8 cellular contexts compared by ENCODE assay signal in genomic region chr11:35141034-35141433, GRCh38. TPM values are rescaled to one million over a fixed set of nuclear protein-coding genes. Genes with fewer than 3 reads are reported as not detected.
DNase-seq lines count a peak whose midpoint lies in the region; ATAC-seq, FAIRE-seq and TF ChIP-seq lines count a peak whose summit lies in the region.

No MANE protein-coding gene starts in this region.

- H3K4me3 ChIP-seq in AG10803 (ENCODE audit: low read length) (peak overlapping the region; percentile 100), MG63 (peak overlapping the region; percentile 97), bronchial epithelial cell (ENCODE audit: low read depth, low read length) (peak overlapping the region; percentile 96)

- TF ChIP-seq CTCF in AG10803 (conservative IDR thresholded peaks at IDR 0.05; ENCODE audit: low read length) (no peak), bronchial epithelial cell (IDR thresholded peaks at IDR 0.05; ENCODE audit: insufficient read depth, low read length, severe bottlenecking) (no peak)

- no peaks in the 10 kb centered on the region for H3K9me3 ChIP-seq in MG63

- no peak for FAIRE-seq in bronchial epithelial cell (lab: Jason Lieb, UNC)

- H3K27me3 ChIP-seq in MG63 (no peaks in the 10 kb centered on the region), bronchial epithelial cell (ENCODE audit: control insufficient read depth, insufficient read depth, low read length) (no peaks in the 10 kb centered on the region)

- H3K4me1 Mint-ChIP-seq in naive B cell = peaks cover 53 to 73% (median 69%) of the 10 kb centered on the region in 3 donors

- H3K36me3 ChIP-seq in MG63 (peaks cover 69% of the 10 kb centered on the region), bronchial epithelial cell (ENCODE audit: control insufficient read depth, insufficient read depth, low read length) (no peaks in the 10 kb centered on the region)

- H3K9me3 Mint-ChIP-seq in naive B cell = no peaks in the 10 kb centered on the region

- H3K27ac Mint-ChIP-seq in naive B cell = peak overlapping the region; percentile 89 to 98 (median 96)

- ATAC-seq in naive B cell (ENCODE audit: low read depth in 2 of 2) (no peak), GM18867 (IDR thresholded peaks at IDR 0.05; ENCODE audit: unreplicated experiment) (no peak), GM19023 (IDR thresholded peaks at IDR 0.05; ENCODE audit: unreplicated experiment) (no peak), HG03039 (IDR thresholded peaks at IDR 0.05; ENCODE audit: unreplicated experiment) (no peak)

- peak overlapping the region; percentile 71 to 98 (median 92) for H3K4me3 Mint-ChIP-seq in naive B cell

- DNase-seq in AG10803 (ENCODE audit: low read depth) = no peak
- DNase-seq in MG63 = no peak
- DNase-seq in bronchial epithelial cell (ENCODE audit: low read depth) = no peak
- DNase-seq in naive B cell = no peak
- DNase-seq in midbrain (lab: John Stamatoyannopoulos, UW) = no peak

- peaks cover 0 to 6% of the 10 kb centered on the region in 2 donors for H3K36me3 Mint-ChIP-seq in naive B cell

- no peaks in the 10 kb centered on the region for H3K27me3 Mint-ChIP-seq in naive B cell

RNA-seq across cellular contexts. Expression of gene CD44, which starts 2.1 kb away (rescaled TPM):
- total RNA-seq in MG63 (2014; rRNA removed; shearing (Covaris generic); ENCODE audit: low replicate concordance) = 1,423 and 1,833 TPM in 2 replicates
- 254 and 319 TPM in 2 replicates for total RNA-seq in bronchial epithelial cell
- polyA plus RNA-seq in naive B cell (ENCODE audit: low read depth in 6 of 6) = 100 to 1,000 TPM; 156 to 277 (median 187) TPM
